In the genomic region with DNA sequence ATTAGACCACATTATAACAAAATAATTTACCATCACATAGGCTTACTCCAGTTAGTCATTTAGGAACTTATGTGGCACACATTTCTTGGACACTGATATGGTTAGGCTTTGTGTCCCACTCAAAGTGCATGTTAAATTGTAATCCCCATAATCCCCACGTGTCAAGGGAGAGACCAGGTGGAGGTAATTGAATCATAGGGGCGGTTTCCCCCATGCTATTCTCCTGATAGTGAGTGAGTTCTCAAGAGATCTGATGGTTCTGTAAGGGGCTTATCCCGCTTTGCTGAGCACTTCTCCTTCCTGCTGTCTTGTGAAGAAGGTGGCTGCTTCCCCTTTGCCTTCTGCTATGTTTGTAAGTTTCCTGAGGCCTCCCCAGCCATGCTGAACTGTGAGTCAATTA, we compare ENCODE assay signal across 5 cellular contexts.
DNase-seq lines count a peak whose midpoint lies in the region; FAIRE-seq and TF ChIP-seq lines count a peak whose summit lies in the region.
"Not testable (repeated sequence)": the region's sequence is repeated elsewhere in the genome, so short reads cannot be mapped to it uniquely, and the experiment has no call there.

No MANE protein-coding gene starts in this region.

- not testable (repeated sequence) for H3K27me3 Mint-ChIP-seq in neural progenitor cell (ENCODE audit: insufficient read depth, low read depth)

- H3K4me3 Mint-ChIP-seq in neural progenitor cell: not testable (repeated sequence)

- H3K4me1 ChIP-seq in neural progenitor cell: not testable (repeated sequence)

- not testable (repeated sequence) for H4K20me1 ChIP-seq in neural progenitor cell (ENCODE audit: low read depth)

- H3F3A ChIP-seq in neural progenitor cell (ENCODE audit: low read depth): not testable (repeated sequence)

- not testable (repeated sequence) for H3K27me3 ChIP-seq in WERI-Rb-1 (ENCODE audit: insufficient read depth, low read depth, severe bottlenecking); neural progenitor cell

- H3K9ac ChIP-seq in neural progenitor cell: not testable (repeated sequence)

- not testable (repeated sequence) for H3K79me2 ChIP-seq in neural progenitor cell (ENCODE audit: low read depth)

- H3K36me3 ChIP-seq in WERI-Rb-1: peaks cover 32% of the 10 kb centered on the region
- H3K36me3 ChIP-seq in neural progenitor cell: not testable (repeated sequence)

- H3K4me2 ChIP-seq in neural progenitor cell: not testable (repeated sequence)

- H3K27ac Mint-ChIP-seq in neural progenitor cell: not testable (repeated sequence)

- peak overlapping the region; percentile 91 for H3K27ac ChIP-seq in WERI-Rb-1
- H3K27ac ChIP-seq in neural progenitor cell: not testable (repeated sequence)

- not testable (repeated sequence) for H3K36me3 Mint-ChIP-seq in neural progenitor cell

- peaks cover 11% of the 10 kb centered on the region for H3K4me1 Mint-ChIP-seq in neural progenitor cell

- not testable (repeated sequence) for H2AFZ ChIP-seq in neural progenitor cell (replicated peaks)

- FAIRE-seq in D721Med (lab: Jason Lieb, UNC): peak; percentile 88

- H3K9me3 Mint-ChIP-seq in neural progenitor cell: not testable (repeated sequence)

- TF ChIP-seq CTCF in D721Med (IDR thresholded peaks at IDR 0.05; ENCODE audit: insufficient read depth, missing control alignments); WERI-Rb-1 (IDR thresholded peaks at IDR 0.05; ENCODE audit: low read depth, low read length); neural progenitor cell (IDR thresholded peaks at IDR 0.05): not testable (repeated sequence)

- DNase-seq in D721Med (ENCODE audit: insufficient read length, low spot score): not testable (repeated sequence)
- DNase-seq in NCI-H524 treated with DMSO at 0.1 percent for 48 hours (lab: John Stamatoyannopoulos, UW) (peak; percentile 62), NCI-H82 treated with DMSO at 0.1 percent for 48 hours (lab: John Stamatoyannopoulos, UW; ENCODE audit: unreplicated experiment) (peak; percentile 77), WERI-Rb-1 (peak; percentile 88), neural progenitor cell (ENCODE audit: low spot score) (peak; percentile 51)

- H3K4me3 ChIP-seq in WERI-Rb-1 (ENCODE audit: low read depth, low read length): peak overlapping the region; percentile 97
- not testable (repeated sequence) for H3K4me3 ChIP-seq in neural progenitor cell

- H3K9me3 ChIP-seq in WERI-Rb-1 (ENCODE audit: severe bottlenecking); neural progenitor cell (ENCODE audit: low read depth): not testable (repeated sequence)
